In the genomic region with DNA sequence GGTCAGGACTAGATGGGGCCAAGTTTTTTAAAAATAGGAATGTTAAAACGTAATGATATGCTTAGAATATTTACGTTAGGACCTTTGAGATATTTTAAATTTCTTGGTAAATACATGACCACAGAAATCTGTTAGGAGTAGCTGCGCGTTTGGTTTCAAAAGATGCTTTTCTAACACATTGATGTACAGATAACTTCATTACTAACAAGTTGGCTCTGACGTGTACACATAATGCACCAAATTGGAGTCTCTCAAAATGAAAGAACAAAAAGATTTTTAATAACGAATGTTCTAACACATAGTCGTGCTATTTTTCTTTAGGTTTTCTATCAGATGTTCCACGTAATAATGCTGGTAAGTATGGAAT, we compare ENCODE assay signal across 8 cellular contexts. TPM values are rescaled to one million over a fixed set of nuclear protein-coding genes. Genes with fewer than 3 reads are reported as not detected.
DNase-seq lines count a peak whose midpoint lies in the region; ATAC-seq and TF ChIP-seq lines count a peak whose summit lies in the region.

No MANE protein-coding gene starts in this region.

- ATAC-seq in CD4-positive, CD25-positive, alpha-beta regulatory T cell (ENCODE audit: low read depth in 2 of 2): no peak
- no peak for ATAC-seq in effector memory CD8-positive, alpha-beta T cell (replicated peaks)
- no peak for ATAC-seq in HG03354 (IDR thresholded peaks at IDR 0.05; ENCODE audit: poor library complexity, severe bottlenecking, unreplicated experiment)
- ATAC-seq in GM21619 (IDR thresholded peaks at IDR 0.05; ENCODE audit: unreplicated experiment): no peak

- H3K9me3 Mint-ChIP-seq in CD4-positive, CD25-positive, alpha-beta regulatory T cell: peaks cover 0 to 16% (median 4%) of the 10 kb centered on the region in 7 donors
- H3K9me3 Mint-ChIP-seq in effector memory CD8-positive, alpha-beta T cell: peaks cover 0 to 6% of the 10 kb centered on the region in 2 donors

- H3K36me3 ChIP-seq in CD4-positive, CD25-positive, alpha-beta regulatory T cell (ENCODE audit: control insufficient read depth, insufficient read depth, low read length): no peaks in the 10 kb centered on the region
- peaks cover 18% of the 10 kb centered on the region for H3K36me3 ChIP-seq in neuron (ENCODE audit: insufficient read depth, low read length)

- peaks cover 12% of the 10 kb centered on the region for H3K4me1 ChIP-seq in CD4-positive, CD25-positive, alpha-beta regulatory T cell (ENCODE audit: control insufficient read depth, insufficient read depth, low read length, poor library complexity, severe bottlenecking)
- H3K4me1 ChIP-seq in neuron (ENCODE audit: insufficient read depth, low read length): peaks cover 19% of the 10 kb centered on the region

- H3K4me1 Mint-ChIP-seq in CD4-positive, CD25-positive, alpha-beta regulatory T cell: peaks cover 15 to 25% (median 19%) of the 10 kb centered on the region in 4 donors
- H3K4me1 Mint-ChIP-seq in effector memory CD8-positive, alpha-beta T cell (ENCODE audit: low read depth in 2 of 2): peaks cover 4 to 19% of the 10 kb centered on the region in 2 donors

- peak overlapping the region in 2 of 3 donors; percentile 99 to 100 for H3K27ac Mint-ChIP-seq in CD4-positive, CD25-positive, alpha-beta regulatory T cell
- H3K27ac Mint-ChIP-seq in effector memory CD8-positive, alpha-beta T cell: peak overlapping the region; percentile 99 to 100

- TF ChIP-seq POLR2A in NB4 (IDR thresholded peaks at IDR 0.05; ENCODE audit: extremely low read depth, insufficient read length): no peak

- peak overlapping the region; percentile 87 to 89 (median 88) for H3K4me3 Mint-ChIP-seq in CD4-positive, CD25-positive, alpha-beta regulatory T cell
- peak overlapping the region; percentile 87 to 97 for H3K4me3 Mint-ChIP-seq in effector memory CD8-positive, alpha-beta T cell

- peaks cover 10% of the 10 kb centered on the region for H3K27me3 ChIP-seq in CD4-positive, CD25-positive, alpha-beta regulatory T cell (ENCODE audit: control insufficient read depth, insufficient read depth, low read length)
- no peaks in the 10 kb centered on the region for H3K27me3 ChIP-seq in neuron (ENCODE audit: insufficient read depth, low read length)

- peak overlapping the region; percentile 82 for H3K4me3 ChIP-seq in CD4-positive, CD25-positive, alpha-beta regulatory T cell (ENCODE audit: low read depth, low read length)
- peak overlapping the region; percentile 84 for H3K4me3 ChIP-seq in NB4 (ENCODE audit: low read depth, low read length)
- H3K4me3 ChIP-seq in neuron (ENCODE audit: low read length): peak overlapping the region; percentile 63

- DNase-seq in CD4-positive, CD25-positive, alpha-beta regulatory T cell: no peak
- no peak for DNase-seq in NB4 (ENCODE audit: low read depth)
- DNase-seq in effector memory CD8-positive, alpha-beta T cell: no peak
- no peak for DNase-seq in stimulated activated CD4-positive, alpha-beta T cell treated with anti-CD3 and anti-CD28 coated beads, Interleukin-12 subunit alpha, Interleukin-12 subunit beta, amount 100 ng/mL, for 4 hours
- DNase-seq in activated CD4-positive, alpha-beta T cell treated with anti-CD3 and anti-CD28 coated beads, Interleukin-2, amount 50 U/mL, for 4 hours: no peak

- peaks cover 9 to 16% of the 10 kb centered on the region in 2 experiments for H3K9me3 ChIP-seq in CD4-positive, CD25-positive, alpha-beta regulatory T cell (ENCODE audit: control insufficient read depth in 2 of 2, low read length in 2 of 2)
- peaks cover 6% of the 10 kb centered on the region for H3K9me3 ChIP-seq in neuron (ENCODE audit: low read length)

- peaks cover 8% of the 10 kb centered on the region for H3K36me3 Mint-ChIP-seq in CD4-positive, CD25-positive, alpha-beta regulatory T cell
- peaks cover 35% of the 10 kb centered on the region for H3K36me3 Mint-ChIP-seq in effector memory CD8-positive, alpha-beta T cell (ENCODE audit: insufficient read depth)

- TF ChIP-seq CTCF in NB4 (IDR thresholded peaks at IDR 0.05; ENCODE audit: low read depth, low read length): no peak

- H3K27ac ChIP-seq in CD4-positive, CD25-positive, alpha-beta regulatory T cell (ENCODE audit: insufficient read depth, low read length, poor library complexity, severe bottlenecking): peak overlapping the region; percentile 92

- H3K27me3 Mint-ChIP-seq in CD4-positive, CD25-positive, alpha-beta regulatory T cell: peaks cover 35% of the 10 kb centered on the region
- no peaks in the 10 kb centered on the region for H3K27me3 Mint-ChIP-seq in effector memory CD8-positive, alpha-beta T cell

- peak overlapping the region; percentile 85 for H2AFZ ChIP-seq in neuron (ENCODE audit: low read depth, low read length)

RNA-seq across cellular contexts. Expression of a gene that starts 0.6 kb away (rescaled TPM):
- total RNA-seq in CD4-positive, CD25-positive, alpha-beta regulatory T cell: 5.5 TPM
- 1 to 10 TPM; 2.2 to 5.1 (median 4.4) TPM for polyA plus RNA-seq in CD4-positive, CD25-positive, alpha-beta regulatory T cell

RNA-seq across cellular contexts. Expression of a gene that starts 0.7 kb away (rescaled TPM):
- not detected for total RNA-seq in CD4-positive, CD25-positive, alpha-beta regulatory T cell
- polyA plus RNA-seq in CD4-positive, CD25-positive, alpha-beta regulatory T cell: not detected

RNA-seq across cellular contexts. Expression of a gene that starts 38.8 kb away (rescaled TPM):
- 1.3 TPM for total RNA-seq in CD4-positive, CD25-positive, alpha-beta regulatory T cell
- 1 to 10 TPM; 1.3 to 3.7 (median 3.1) TPM for polyA plus RNA-seq in CD4-positive, CD25-positive, alpha-beta regulatory T cell
